Comparison of ENCODE assay signal across 23 cellular contexts in the genomic region with DNA sequence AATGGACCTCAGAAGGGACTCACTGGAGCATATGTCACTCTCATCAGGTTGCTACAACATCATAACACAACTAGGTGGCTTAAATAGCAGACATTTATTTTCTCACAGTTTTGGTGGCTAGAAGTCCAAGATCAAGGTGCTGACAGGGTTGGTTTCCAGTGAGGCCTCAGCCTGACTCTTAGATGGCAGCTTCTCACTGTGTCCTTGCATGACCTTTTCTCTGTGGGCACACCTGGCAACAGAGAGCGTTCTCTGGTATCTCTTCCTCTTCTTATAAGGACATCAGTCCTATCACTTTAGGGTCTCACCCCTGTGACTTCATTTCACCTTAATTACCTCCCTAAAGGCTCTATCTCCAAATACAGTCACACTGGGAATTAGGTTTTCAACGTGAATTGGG.
"Had no signal": no experiment of that assay in that cellular context is flagged by ENCODE, and none has a peak within 500 bp of the region (broad histone marks: within the 10 kb centered on the region; RNA-seq: fewer than 3 reads in every experiment).

No MANE protein-coding gene starts in this region.

- H3K4me1 ChIP-seq: ascending aorta had no signal

- H3K27ac Mint-ChIP-seq: activated CD8-positive, alpha-beta T cell treated with anti-CD3 and anti-CD28 coated beads, Interleukin-2, amount 10 ng/mL, durations not matched to agents 7 days and 5 days; activated naive CD8-positive, alpha-beta T cell; activated T-helper 1 cell treated with anti-CD3 and anti-CD28 coated beads, Interleukin-12 subunit alpha, Interleukin-12 subunit beta, Interleukin-2, Interleukin-4 antibody, amounts not matched to agents 30 ng/mL and 10 ng/mL and 1 ng/mL, durations not matched to agents 14 hours and 24 hours and 36 hours; naive thymus-derived CD4-positive, alpha-beta T cell had no signal

- H3K4me3 Mint-ChIP-seq: activated CD8-positive, alpha-beta T cell treated with anti-CD3 and anti-CD28 coated beads, Interleukin-2, amount 10 ng/mL, durations not matched to agents 7 days and 5 days; activated naive CD8-positive, alpha-beta T cell; activated T-helper 1 cell treated with anti-CD3 and anti-CD28 coated beads, Interleukin-12 subunit alpha, Interleukin-12 subunit beta, Interleukin-2, Interleukin-4 antibody, amounts not matched to agents 30 ng/mL and 10 ng/mL and 1 ng/mL, durations not matched to agents 14 hours and 24 hours and 36 hours; central memory CD8-positive, alpha-beta T cell; naive thymus-derived CD4-positive, alpha-beta T cell; neural crest cell had no signal

- H3K27me3 Mint-ChIP-seq: central memory CD8-positive, alpha-beta T cell had no signal

- H3K9me3 Mint-ChIP-seq: activated T-helper 1 cell treated with anti-CD3 and anti-CD28 coated beads, Interleukin-12 subunit alpha, Interleukin-12 subunit beta, Interleukin-2, Interleukin-4 antibody, amounts not matched to agents 30 ng/mL and 10 ng/mL and 1 ng/mL, durations not matched to agents 14 hours and 24 hours and 36 hours; central memory CD8-positive, alpha-beta T cell had no signal

- H3K4me3 ChIP-seq: adrenal gland, ascending aorta, sigmoid colon, thoracic aorta, upper lobe of left lung had no signal

- H3K4me1 Mint-ChIP-seq: central memory CD8-positive, alpha-beta T cell had no signal

- H3K27me3 ChIP-seq: adrenal gland, ascending aorta, brain microvascular endothelial cell, sigmoid colon, upper lobe of left lung had no signal

- H3K36me3 Mint-ChIP-seq: activated naive CD8-positive, alpha-beta T cell; naive thymus-derived CD4-positive, alpha-beta T cell had no signal

- H3K9me3 ChIP-seq: adrenal gland, ascending aorta, thoracic aorta, upper lobe of left lung had no signal

- DNase-seq: activated CD4-positive, alpha-beta T cell treated with anti-CD3 and anti-CD28 coated beads for 1 hour; activated CD4-positive, alpha-beta T cell treated with anti-CD3 and anti-CD28 coated beads, Interleukin-2, amount 50 U/mL, for 1 hour; activated CD8-positive, alpha-beta T cell treated with anti-CD3 and anti-CD28 coated beads, Interleukin-2, amount 10 ng/mL, durations not matched to agents 7 days and 5 days; adrenal gland; brain microvascular endothelial cell; kidney; mesendoderm; naive thymus-derived CD4-positive, alpha-beta T cell; occipital lobe; posterior cingulate gyrus; sigmoid colon; stimulated activated CD4-positive, alpha-beta T cell treated with anti-CD3 and anti-CD28 coated beads, Interleukin-2, amount 100 ng/mL, for 48 hours; stimulated activated CD8-positive, alpha-beta memory T cell treated with anti-CD3 and anti-CD28 coated beads, Interleukin-4, amount 100 ng/mL, for 48 hours; stimulated activated naive CD4-positive, alpha-beta T cell treated with Interleukin-2 at 50 U/mL for 16 hours; T-helper 9 cell; upper lobe of left lung had no signal

- FAIRE-seq: colon, kidney had no signal

- H3K27ac ChIP-seq: adrenal gland, ascending aorta, brain microvascular endothelial cell, sigmoid colon, thoracic aorta, upper lobe of left lung had no signal

- ATAC-seq: activated CD8-positive, alpha-beta T cell treated with anti-CD3 and anti-CD28 coated beads, Interleukin-2, amount 10 ng/mL, durations not matched to agents 7 days and 5 days; naive thymus-derived CD4-positive, alpha-beta T cell had no signal

- H3K36me3 ChIP-seq: adrenal gland, ascending aorta, brain microvascular endothelial cell, sigmoid colon, thoracic aorta, upper lobe of left lung had no signal
